22 cellular contexts compared by ENCODE assay signal in the genomic region with DNA sequence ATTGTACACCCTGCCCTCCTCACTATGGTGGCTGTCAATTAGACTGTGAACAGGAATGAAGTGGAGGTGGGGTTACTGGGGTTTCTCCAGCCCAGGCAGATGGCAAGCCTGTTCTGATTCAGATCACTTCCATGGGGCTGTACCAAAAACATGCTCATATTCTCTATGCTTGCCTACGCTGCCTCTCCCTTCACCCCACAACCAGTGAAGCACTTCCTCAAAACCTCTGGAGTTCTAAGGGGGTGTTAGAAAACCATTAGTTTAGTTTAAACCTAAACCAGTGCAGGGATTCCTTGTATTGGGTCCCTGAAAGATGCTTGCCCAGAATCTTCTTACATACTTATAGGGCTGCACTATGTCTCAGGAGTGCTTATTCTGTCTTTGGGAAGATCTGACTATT.
"Had no signal": no experiment of that assay in that cellular context is flagged by ENCODE, and none has a peak within 500 bp of the region (broad histone marks: within the 10 kb centered on the region; RNA-seq: fewer than 3 reads in every experiment).

No MANE protein-coding gene starts in this region.

- H3K4me1 ChIP-seq: colonic mucosa, foreskin keratinocyte, left ventricle myocardium inferior, lower lobe of right lung, parathyroid adenoma, psoas muscle, sigmoid colon, suprapubic skin, thyroid gland, uterus had no signal

- H3K9ac ChIP-seq: parathyroid adenoma had no signal

- H3K36me3 ChIP-seq: colonic mucosa, uterus had no signal

- DNase-seq: colonic mucosa; dermis blood vessel endothelial cell; erythroblast; foreskin keratinocyte; kidney; left cardiac atrium; left ventricle myocardium inferior; lower lobe of right lung; mesenchymal stem cell; nephron progenitor cell; psoas muscle; retina; sigmoid colon; stimulated activated CD4-positive, alpha-beta T cell treated with anti-CD3 and anti-CD28 coated beads, Interleukin-2, amount 100 ng/mL, for 24 hours; stimulated activated CD4-positive, alpha-beta T cell treated with anti-CD3 and anti-CD28 coated beads, Interleukin-4, amount 100 ng/mL, for 4 hours; stimulated activated naive CD8-positive, alpha-beta T cell treated with anti-CD3 and anti-CD28 coated beads, Interleukin-15, Interleukin-2, amounts not matched to agents 100 U/mL and 50 U/mL, for 24 hours; thyroid gland; uterus had no signal

- H3K4me3 ChIP-seq: colonic mucosa, left ventricle myocardium inferior, lower lobe of right lung, psoas muscle, sigmoid colon, skin epidermis, suprapubic skin, thyroid gland, uterus had no signal

- H2AFZ ChIP-seq: parathyroid adenoma had no signal

- H3K9me3 Mint-ChIP-seq: type B pancreatic cell had no signal

- H3K27me3 ChIP-seq: colonic mucosa, foreskin keratinocyte, sigmoid colon, suprapubic skin, thyroid gland, uterus had no signal

- H3K27me3 Mint-ChIP-seq: type B pancreatic cell had no signal

- FAIRE-seq: kidney had no signal

- H3K9me3 ChIP-seq: colonic mucosa, left ventricle myocardium inferior, lower lobe of right lung, psoas muscle, sigmoid colon, suprapubic skin, thyroid gland, uterus had no signal

- H3K27ac Mint-ChIP-seq: nephron progenitor cell, type B pancreatic cell had no signal

- ATAC-seq: foreskin keratinocyte; left cardiac atrium; lower lobe of right lung; psoas muscle; stimulated activated naive CD8-positive, alpha-beta T cell treated with anti-CD3 and anti-CD28 coated beads, Interleukin-15, Interleukin-2, amounts not matched to agents 100 U/mL and 50 U/mL, for 24 hours had no signal

- H3K4me1 Mint-ChIP-seq: nephron progenitor cell had no signal

- H3K4me3 Mint-ChIP-seq: nephron progenitor cell, type B pancreatic cell had no signal

- H3K79me2 ChIP-seq: parathyroid adenoma had no signal

- H3K27ac ChIP-seq: colonic mucosa, foreskin keratinocyte, left ventricle myocardium inferior, lower lobe of right lung, parathyroid adenoma, psoas muscle, sigmoid colon, skin epidermis, suprapubic skin, thyroid gland, uterus had no signal
